ENCODE assay signal across 8 cellular contexts in the genomic region with DNA sequence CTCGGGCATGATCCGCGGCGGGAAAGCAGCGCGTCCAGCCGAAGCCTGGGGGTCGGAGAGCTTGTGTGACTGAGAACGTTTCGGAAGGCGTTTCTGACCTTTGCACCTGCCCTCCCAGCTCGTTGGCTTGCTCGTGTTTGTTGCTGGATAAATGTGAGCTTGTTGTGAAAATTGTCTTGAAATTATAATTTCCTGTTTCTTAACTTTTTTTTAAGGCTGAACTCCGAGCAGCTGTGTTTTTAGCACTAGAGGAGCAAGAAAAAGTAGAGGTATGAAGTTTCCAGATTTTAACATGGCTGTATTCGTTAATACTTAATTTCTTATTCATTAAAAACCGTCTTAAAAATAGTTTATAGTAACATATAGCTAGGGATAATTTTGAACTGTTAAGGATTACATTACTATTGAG. TPM values are rescaled to one million over a fixed set of nuclear protein-coding genes. Genes with fewer than 3 reads are reported as not detected.
DNase-seq lines count a peak whose midpoint lies in the region; ATAC-seq and TF ChIP-seq lines count a peak whose summit lies in the region.

No MANE protein-coding gene starts in this region.

- H3K4me3 ChIP-seq in gastroesophageal sphincter (peak overlapping the region; percentile 73 to 94), sigmoid colon (peak overlapping the region; percentile 81 to 97 (median 92))

- H3K36me3 Mint-ChIP-seq in activated CD4-positive, alpha-beta T cell treated with anti-CD3 and anti-CD28 coated beads for 36 hours (ENCODE audit: low read depth): peaks cover 16% of the 10 kb centered on the region
- H3K36me3 Mint-ChIP-seq in T-helper 17 cell (ENCODE audit: low read depth): peaks cover 5% of the 10 kb centered on the region

- H3K27me3 ChIP-seq in gastroesophageal sphincter (no peaks in the 10 kb centered on the region), sigmoid colon (no peaks in the 10 kb centered on the region)

- in situ Hi-C loops in GM13976 (cut with MboI; ENCODE audit: low sequenced_read_pairs, unreplicated experiment): loop anchor here (10.0 kb wide), 1 partner anchor 135 kb away; no protein-coding TSS in a partner anchor

- POLR2A ChIA-PET in activated CD4-positive, alpha-beta T cell treated with anti-CD3 and anti-CD28 coated beads for 36 hours (lab: Charles Lee): interaction anchor here (1.0 kb wide), 1 partner anchor 48 kb away, joined by 4 read pairs; no protein-coding TSS in a partner anchor

- CTCF ChIA-PET in activated CD4-positive, alpha-beta T cell treated with anti-CD3 and anti-CD28 coated beads for 36 hours (lab: Charles Lee): interaction anchor here (0.8 to 1.9 kb wide), 10 partner anchors 10 to 351 kb away, joined by 3 to 12 read pairs (median 4); no protein-coding TSS in a partner anchor

- peak overlapping the region; percentile 85 for H3K4me3 Mint-ChIP-seq in activated CD4-positive, alpha-beta T cell treated with anti-CD3 and anti-CD28 coated beads for 36 hours
- H3K4me3 Mint-ChIP-seq in T-helper 17 cell: peak overlapping the region; percentile 87

- TF ChIP-seq CTCF in gastroesophageal sphincter (IDR thresholded peaks at IDR 0.05) (no peak), sigmoid colon (IDR thresholded peaks at IDR 0.05) (no peak), GM13976 (IDR thresholded peaks at IDR 0.05; ENCODE audit: borderline replicate concordance, control extremely low read depth, extremely low read depth, insufficient read depth, missing control alignments) (no peak), GM20000 (IDR thresholded peaks at IDR 0.05; ENCODE audit: extremely low read depth, missing control alignments) (no peak)

- peak overlapping the region; percentile 78 for H3K27ac Mint-ChIP-seq in activated CD4-positive, alpha-beta T cell treated with anti-CD3 and anti-CD28 coated beads for 36 hours
- peak overlapping the region; percentile 90 for H3K27ac Mint-ChIP-seq in T-helper 17 cell

- H3K4me1 ChIP-seq in gastroesophageal sphincter: peaks cover 0 to 33% (median 12%) of the 10 kb centered on the region in 3 donors
- peaks cover 0 to 33% (median 16%) of the 10 kb centered on the region in 4 donors for H3K4me1 ChIP-seq in sigmoid colon

- H3K4me1 Mint-ChIP-seq in activated CD4-positive, alpha-beta T cell treated with anti-CD3 and anti-CD28 coated beads for 36 hours: peaks cover 26% of the 10 kb centered on the region
- H3K4me1 Mint-ChIP-seq in T-helper 17 cell: peaks cover 31% of the 10 kb centered on the region

- no peaks in the 10 kb centered on the region for H3K27me3 Mint-ChIP-seq in activated CD4-positive, alpha-beta T cell treated with anti-CD3 and anti-CD28 coated beads for 36 hours
- H3K27me3 Mint-ChIP-seq in T-helper 17 cell: no peaks in the 10 kb centered on the region

- no peak for TF ChIP-seq POLR2A in gastroesophageal sphincter (IDR thresholded peaks at IDR 0.05)
- no peak for TF ChIP-seq POLR2A in sigmoid colon (IDR thresholded peaks at IDR 0.05)

- H3K9me3 ChIP-seq in T-helper 17 cell (ENCODE audit: control insufficient read depth, low read length, poor library complexity, severe bottlenecking): no peaks in the 10 kb centered on the region
- H3K9me3 ChIP-seq in gastroesophageal sphincter: no peaks in the 10 kb centered on the region
- H3K9me3 ChIP-seq in sigmoid colon: no peaks in the 10 kb centered on the region

- H3K9me3 Mint-ChIP-seq in activated CD4-positive, alpha-beta T cell treated with anti-CD3 and anti-CD28 coated beads for 36 hours (ENCODE audit: low read depth): no peaks in the 10 kb centered on the region

- no peak for ATAC-seq in activated CD4-positive, alpha-beta T cell treated with anti-CD3 and anti-CD28 coated beads for 36 hours
- no peak for ATAC-seq in T-helper 17 cell
- ATAC-seq in gastroesophageal sphincter: no peak

- H3K36me3 ChIP-seq in gastroesophageal sphincter (no peaks in the 10 kb centered on the region), sigmoid colon (no peaks in the 10 kb centered on the region)

- H3K27ac ChIP-seq in gastroesophageal sphincter (peak overlapping the region in 3 of 4 donors; percentile 71 to 81 (median 73)), sigmoid colon (peak overlapping the region; percentile 75 to 82 (median 79))

- TF ChIP-seq EP300 in gastroesophageal sphincter (IDR thresholded peaks at IDR 0.05) (no peak), sigmoid colon (IDR thresholded peaks at IDR 0.05) (no peak)

- peak; percentile 34 for DNase-seq in activated CD4-positive, alpha-beta T cell treated with anti-CD3 and anti-CD28 coated beads for 36 hours
- no peak for DNase-seq in activated CD4-positive, alpha-beta T cell treated with anti-CD3 and anti-CD28 coated beads for 1 hour
- DNase-seq in T-helper 17 cell (peak in 1 of 3 donors; percentile 10), sigmoid colon (no peak), cerebellar cortex (ENCODE audit: low spot score) (no peak), GM13976 (ENCODE audit: low spot score) (no peak), GM20000 (ENCODE audit: low spot score) (no peak)

- intact Hi-C loops in activated CD4-positive, alpha-beta T cell treated with anti-CD3 and anti-CD28 coated beads for 36 hours (cut with DNase I, micrococcal nuclease): loop anchor here (1.0 to 2.0 kb wide), 12 partner anchors 43 to 827 kb away; a partner anchor contains a TSS
- intact Hi-C loops in sigmoid colon (cut with DNase I): loop anchor here (2.0 to 10.0 kb wide), 5 partner anchors 43 to 375 kb away; a partner anchor contains a TSS

- 0 to 1% methylated on average over 7 to 16 of the region's 16 CpGs for WGBS in gastroesophageal sphincter (ENCODE audit: low coverage in 1 of 2), 2 donors
- WGBS in sigmoid colon, 2 donors: 0 to 2% methylated on average over 16 of the region's 16 CpGs

RNA-seq across cellular contexts. Expression of a gene that starts 0.7 kb away (rescaled TPM):
- 10 to 100 TPM; 19.9 to 20.0 TPM for total RNA-seq in activated CD4-positive, alpha-beta T cell treated with anti-CD3 and anti-CD28 coated beads for 36 hours
- 10 to 100 TPM; 19.8 to 24.0 TPM for total RNA-seq in T-helper 17 cell
- total RNA-seq in gastroesophageal sphincter: 10 to 100 TPM; 10.9 to 17.9 (median 11.7) TPM
- total RNA-seq in sigmoid colon: 10 to 100 TPM; 12.8 to 18.0 (median 15.2) TPM
- polyA plus RNA-seq in sigmoid colon: 10 to 100 TPM in 2 of 3 donors, 1 to 10 TPM in 1; 6.6 to 19.7 (median 13.7) TPM

RNA-seq across cellular contexts. Expression of a gene that starts 43.5 kb away (rescaled TPM):
- total RNA-seq in activated CD4-positive, alpha-beta T cell treated with anti-CD3 and anti-CD28 coated beads for 36 hours: 10 to 100 TPM; 68.7 to 85.2 TPM
- total RNA-seq in T-helper 17 cell (100 to 1,000 TPM; 245 to 340 TPM), gastroesophageal sphincter (10 to 100 TPM; 18.4 to 46.6 (median 26.2) TPM), sigmoid colon (10 to 100 TPM; 41.0 to 53.1 (median 42.5) TPM)
- polyA plus RNA-seq in sigmoid colon: 10 to 100 TPM; 35.4 to 83.9 (median 43.9) TPM
